8 cellular contexts compared by ENCODE assay signal in genomic region chr1:75785964-75786853, GRCh38. TPM values are rescaled to one million over a fixed set of nuclear protein-coding genes. Genes with fewer than 3 reads are reported as not detected.
A peak's percentile ranks its signal among the peaks of the same experiment; 100 is the strongest.
DNase-seq lines count a peak whose midpoint lies in the region; ATAC-seq and TF ChIP-seq lines count a peak whose summit lies in the region.

Gene RABGGTB (plus strand): TSS chr1:75786256. CDS start chr1:75786272, 16 bp downstream.

- H3K4me3 ChIP-seq in KMS-11 (IDR thresholded peaks at IDR 0.05; ENCODE audit: insufficient read depth, low read depth, low read length), result no peak within 1 kb of the TSS
- H3K4me3 ChIP-seq in Peyer's patch, result peak within 1 kb of the TSS; percentile 55 to 71 (median 66)
- H3K4me3 ChIP-seq in muscle layer of colon (ENCODE audit: low read depth in 1 of 2, low read length in 2 of 2), result peak within 1 kb of the TSS; percentile 73 to 82

- DNase-seq in DMS53 treated with DMSO at 0.1 percent for 48 hours (lab: John Stamatoyannopoulos, UW; ENCODE audit: unreplicated experiment) (peak; percentile 99), Peyer's patch (peak; percentile 94 to 98 (median 95))
- DNase-seq in activated T-cell treated with anti-CD3 and anti-CD28 coated beads, Interleukin-2, amount 50 U/mL, for 48 hours, result peak; percentile 95 to 97
- peak; percentile 88 for DNase-seq in stimulated activated CD8-positive, alpha-beta memory T cell treated with anti-CD3 and anti-CD28 coated beads, Interleukin-7, amount 100 ng/mL, for 24 hours (ENCODE audit: low read depth)

- peaks cover 49% of the 10 kb centered on the region for H3K79me2 ChIP-seq in KMS-11 (ENCODE audit: insufficient read depth, low read depth)

- peaks cover 17% of the 10 kb centered on the region for H3K4me1 ChIP-seq in KMS-11 (ENCODE audit: low read depth, poor library complexity, severe bottlenecking)
- H3K4me1 ChIP-seq in Peyer's patch, result peaks cover 0 to 44% (median 12%) of the 10 kb centered on the region in 4 donors
- H3K4me1 ChIP-seq in muscle layer of colon (ENCODE audit: insufficient read depth, low read length), result peaks cover 39% of the 10 kb centered on the region

- H3K27me3 ChIP-seq in KMS-11 (ENCODE audit: insufficient read depth, low read depth) (no peaks in the 10 kb centered on the region), Peyer's patch (no peaks in the 10 kb centered on the region), muscle layer of colon (ENCODE audit: control insufficient read depth in 1 of 2, insufficient read depth in 2 of 2, low read length in 2 of 2) (no peaks in the 10 kb centered on the region)

- H3K36me3 ChIP-seq in KMS-11 (ENCODE audit: insufficient read depth), result peaks cover 3% of the 10 kb centered on the region; the same call in 1 of the 2 replicates
- peaks cover 0 to 9% (median 0%) of the 10 kb centered on the region in 3 donors for H3K36me3 ChIP-seq in Peyer's patch
- H3K36me3 ChIP-seq in muscle layer of colon (ENCODE audit: insufficient read depth, low read length), result peaks cover 23% of the 10 kb centered on the region

- peak within 1 kb of the TSS; percentile 88 for H3K9ac ChIP-seq in KMS-11
- peak within 1 kb of the TSS; percentile 76 for H3K9ac ChIP-seq in muscle layer of colon (ENCODE audit: low read length)

- H4K20me1 ChIP-seq in KMS-11 (ENCODE audit: insufficient read depth), result peaks cover 9% of the 10 kb centered on the region; the same call in 1 of the 2 replicates

- H2AFZ ChIP-seq in KMS-11 (ENCODE audit: low read depth), result peak within 1 kb of the TSS; percentile 95

- H3K9me3 ChIP-seq in Peyer's patch (no peaks in the 10 kb centered on the region), muscle layer of colon (ENCODE audit: low read length) (no peaks in the 10 kb centered on the region)

- H3K27ac ChIP-seq in KMS-11 (peak within 1 kb of the TSS; percentile 68), Peyer's patch (peak within 1 kb of the TSS; percentile 79 to 86 (median 80)), muscle layer of colon (ENCODE audit: low read depth, low read length) (peak within 1 kb of the TSS; percentile 88)

- peak; percentile 80 to 83 for TF ChIP-seq POLR2A in Peyer's patch (IDR thresholded peaks at IDR 0.05)

- ATAC-seq in GM21737 (IDR thresholded peaks at IDR 0.05; ENCODE audit: unreplicated experiment) (peak; percentile 76), esophagus mucosa (peak; percentile 100)

- peak within 1 kb of the TSS; percentile 84 for H3K4me2 ChIP-seq in KMS-11

- TF ChIP-seq CTCF in KMS-11 (conservative IDR thresholded peaks at IDR 0.05; ENCODE audit: low read depth, low read length) (no peak), Peyer's patch (IDR thresholded peaks at IDR 0.05) (no peak)

RNA-seq across cellular contexts. Expression of gene RABGGTB, which starts in this region (rescaled TPM):
- total RNA-seq in Peyer's patch (10 to 100 TPM; 50.8 to 67.7 (median 61.7) TPM), esophagus mucosa (38.8 TPM)
